ENCODE assay signal across 13 cellular contexts in the genomic region with DNA sequence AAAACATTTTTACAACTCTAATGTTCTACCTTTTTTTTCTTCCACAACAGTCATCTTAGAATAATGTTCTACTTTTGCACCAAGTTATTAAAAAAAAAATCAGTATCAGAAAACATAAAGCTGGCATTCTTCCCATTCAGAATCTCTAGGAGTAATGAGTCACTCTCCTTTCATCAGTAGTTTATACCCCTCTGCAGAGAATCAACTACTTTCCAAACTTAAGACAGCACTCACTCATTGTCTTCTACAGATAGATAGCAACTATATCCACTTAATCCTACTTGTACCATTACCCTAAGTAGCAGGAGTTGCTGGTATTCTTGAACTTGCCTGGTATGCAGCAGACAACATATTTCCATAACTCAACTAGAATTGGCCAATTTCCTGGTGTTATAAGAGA. TPM values are rescaled to one million over a fixed set of nuclear protein-coding genes. Genes with fewer than 3 reads are reported as not detected.
DNase-seq lines count a peak whose midpoint lies in the region; ATAC-seq and TF ChIP-seq lines count a peak whose summit lies in the region.
"Had no signal": no experiment of that assay in that cellular context is flagged by ENCODE, and none has a peak within 500 bp of the region (broad histone marks: within the 10 kb centered on the region; RNA-seq: fewer than 3 reads in every experiment).

No MANE protein-coding gene starts in this region.

- TF ChIP-seq CTCF in fibroblast of mammary gland (conservative IDR thresholded peaks at IDR 0.05; ENCODE audit: control insufficient read depth, insufficient read depth, low read depth, low read length) (no peak), gastroesophageal sphincter (IDR thresholded peaks at IDR 0.05) (no peak), GM13977 (IDR thresholded peaks at IDR 0.05; ENCODE audit: extremely low read depth, insufficient read depth, missing control alignments) (no peak)

- H3K9me3 ChIP-seq in gastroesophageal sphincter, result no peaks in the 10 kb centered on the region
- H3K9me3 ChIP-seq: BLaER1 had no signal

- H3K27me3 ChIP-seq in gastroesophageal sphincter, result no peaks in the 10 kb centered on the region
- H3K27me3 ChIP-seq: BLaER1 had no signal

- DNase-seq in LHCN-M2 (ENCODE audit: low read depth), result peak; percentile 40
- DNase-seq in amniotic epithelial cell (ENCODE audit: low read depth), result peak; percentile 92
- DNase-seq in fibroblast of mammary gland (ENCODE audit: low read depth), result peak; percentile 7
- no peak for DNase-seq in SIG-M5 treated with dmso at 0.1 percent for 504 hours (lab: John Stamatoyannopoulos, UW; ENCODE audit: unreplicated experiment)
- no peak for DNase-seq in GM13977 (ENCODE audit: low spot score)
- DNase-seq in stimulated activated CD4-positive, alpha-beta T cell treated with anti-CD3 and anti-CD28 coated beads, Interleukin-1b, Interleukin-23, amount 100 ng/mL, for 48 hours, result no peak
- DNase-seq: DMS 273 treated with DMSO at 0.1 percent for 48 hours, H9, NCI-H1436, NCI-H2081, NCI-H526 treated with DMSO at 0.1 percent for 48 hours had no signal

- no peak overlapping the region for H3K27ac ChIP-seq in gastroesophageal sphincter
- H3K27ac ChIP-seq: BLaER1 had no signal

- H3K36me3 ChIP-seq in gastroesophageal sphincter, result no peaks in the 10 kb centered on the region
- H3K36me3 ChIP-seq: BLaER1 had no signal

- ATAC-seq in gastroesophageal sphincter, result no peak

- in situ Hi-C loops in GM13977 (cut with MboI; ENCODE audit: low pct_unique_long_range_greater_than_20kb, low sequenced_read_pairs, unreplicated experiment), result no loop called here

- H3K4me3 ChIP-seq in fibroblast of mammary gland (ENCODE audit: control insufficient read depth, low read depth, low read length) (no peak overlapping the region), gastroesophageal sphincter (no peak overlapping the region)
- H3K4me3 ChIP-seq: BLaER1 had no signal

- no peak for TF ChIP-seq POLR2A in gastroesophageal sphincter (IDR thresholded peaks at IDR 0.05)

- H3K4me1 ChIP-seq in gastroesophageal sphincter, result peaks cover 0 to 17% (median 1%) of the 10 kb centered on the region in 3 donors

- TF ChIP-seq EP300 in gastroesophageal sphincter (IDR thresholded peaks at IDR 0.05), result no peak

RNA-seq across cellular contexts. Expression of gene TIGD4, which starts 3.2 kb away (rescaled TPM):
- total RNA-seq in LHCN-M2 (2014; rRNA removed) (0.06 and 0.63 TPM in 2 replicates), gastroesophageal sphincter (under 1 TPM; 0.22 to 0.94 (median 0.47) TPM)
- polyA plus RNA-seq in LHCN-M2 (2012), result 0.02 TPM

RNA-seq across cellular contexts. Expression of gene ARFIP1, which starts 3.4 kb away (rescaled TPM):
- total RNA-seq in LHCN-M2 (2014; rRNA removed) (45.1 and 48.0 TPM in 2 replicates), gastroesophageal sphincter (10 to 100 TPM; 26.6 to 34.9 (median 29.5) TPM)
- 14.6 TPM for polyA plus RNA-seq in LHCN-M2 (2012)

Comparison
In these comparisons a context has a peak if more than half of its experiments do, and no peak if none do; other contexts are left out.
1. DNase-seq: peak in LHCN-M2 (single experiment), amniotic epithelial cell (single experiment) and fibroblast of mammary gland (single experiment); none in SIG-M5 treated with dmso at 0.1 percent for 504 hours (single experiment), GM13977 (single experiment) and stimulated activated CD4-positive, alpha-beta T cell treated with anti-CD3 and anti-CD28 coated beads, Interleukin-1b, Interleukin-23, amount 100 ng/mL, for 48 hours (single experiment).